12 cellular contexts compared by ENCODE assay signal in the genomic region with DNA sequence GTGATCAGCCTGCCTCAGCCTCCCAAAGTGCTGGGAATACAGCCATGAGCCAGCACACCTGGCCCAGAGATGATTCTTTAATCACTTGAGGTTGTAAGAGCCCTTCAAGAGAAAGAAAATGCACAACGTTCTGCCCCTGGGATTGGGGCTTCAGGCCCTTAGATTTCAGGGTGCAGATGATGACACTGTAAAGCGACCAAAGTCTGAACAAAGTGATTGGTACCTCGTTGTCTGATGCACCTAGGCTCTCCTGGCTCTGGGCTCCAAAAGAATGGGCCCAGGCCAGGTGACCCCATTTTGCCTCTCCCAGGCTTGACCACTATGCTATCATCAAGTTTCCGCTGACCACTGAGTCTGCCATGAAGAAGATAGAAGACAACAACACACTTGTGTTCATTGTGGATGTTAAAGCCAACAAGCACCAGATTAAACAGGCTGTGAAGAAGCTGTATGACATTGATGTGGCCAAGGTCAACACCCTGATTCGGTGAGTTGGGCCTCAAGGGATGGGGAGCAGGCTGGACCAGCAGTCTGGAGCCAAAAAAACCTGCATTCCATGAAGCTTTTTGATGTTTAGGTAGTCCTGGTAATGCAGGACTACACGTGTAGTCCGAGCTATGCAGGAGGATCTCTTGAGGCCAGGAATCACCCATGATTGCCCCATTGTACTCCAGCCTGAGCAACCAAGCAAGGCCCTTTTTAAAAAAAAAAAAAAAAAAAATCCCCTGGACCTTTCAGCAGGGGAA. TPM values are rescaled to one million over a fixed set of nuclear protein-coding genes. Genes with fewer than 3 reads are reported as not detected.
A peak's percentile ranks its signal among the peaks of the same experiment; 100 is the strongest.
DNase-seq lines count a peak whose midpoint lies in the region; ATAC-seq, FAIRE-seq and TF ChIP-seq lines count a peak whose summit lies in the region.
"Had no signal": no experiment of that assay in that cellular context is flagged by ENCODE, and none has a peak within 500 bp of the region (broad histone marks: within the 10 kb centered on the region; RNA-seq: fewer than 3 reads in every experiment).

No MANE protein-coding gene starts in this region.

- H2AFZ ChIP-seq in SK-N-SH (ENCODE audit: low read depth), result no peak overlapping the region

- H3F3A ChIP-seq in SK-N-SH (replicated peaks; ENCODE audit: insufficient read depth), result peaks cover 68% of the 10 kb centered on the region

- H3K4me1 ChIP-seq in SK-N-SH (ENCODE audit: control insufficient read depth in 1 of 2, insufficient read depth in 2 of 2, low read depth in 1 of 2, low read length in 1 of 2), result peaks cover 16 to 38% of the 10 kb centered on the region in 2 experiments

- 71% methylated on average over 7 of the region's 7 CpGs for WGBS in SK-N-SH (ENCODE audit: low lambda C conversion rate)

- peaks cover 78% of the 10 kb centered on the region for H3K4me1 Mint-ChIP-seq in central memory CD8-positive, alpha-beta T cell
- peaks cover 60% of the 10 kb centered on the region for H3K4me1 Mint-ChIP-seq in osteocyte (ENCODE audit: unreplicated experiment)

- H3K9me3 ChIP-seq in SK-N-SH (no peaks in the 10 kb centered on the region), MG63 (no peaks in the 10 kb centered on the region)
- H3K9me3 ChIP-seq: heart left ventricle, neutrophil had no signal

- TF ChIP-seq RAD21 in SK-N-SH (IDR thresholded peaks at IDR 0.05; ENCODE audit: low read length), result no peak

- H3K79me2 ChIP-seq in SK-N-SH (ENCODE audit: insufficient read depth), result peaks cover 36% of the 10 kb centered on the region

- H3K36me3 ChIP-seq in SK-N-SH (replicated peaks in 1 of 2; ENCODE audit: control insufficient read depth in 1 of 2, insufficient read depth in 2 of 2, low read length in 1 of 2), result peaks cover 38 to 41% of the 10 kb centered on the region in 2 experiments
- peaks cover 56% of the 10 kb centered on the region for H3K36me3 ChIP-seq in MG63

- CTCF ChIA-PET in SK-N-SH (lab: Yijun Ruan, JAX), result interaction anchor here (11.1 kb wide), 1 partner anchor 26 kb away, joined by 612 read pairs; the partner anchor contains the start of gene TRAF4

- no peaks in the 10 kb centered on the region for H3K27me3 Mint-ChIP-seq in central memory CD8-positive, alpha-beta T cell
- H3K27me3 Mint-ChIP-seq in osteocyte (ENCODE audit: unreplicated experiment), result no peaks in the 10 kb centered on the region

- peak overlapping the region; percentile 100 for H3K4me3 Mint-ChIP-seq in central memory CD8-positive, alpha-beta T cell
- no peak overlapping the region for H3K4me3 Mint-ChIP-seq in osteocyte (ENCODE audit: unreplicated experiment)

- H3K9me3 Mint-ChIP-seq in central memory CD8-positive, alpha-beta T cell, result no peaks in the 10 kb centered on the region
- H3K9me3 Mint-ChIP-seq in osteocyte (ENCODE audit: unreplicated experiment), result no peaks in the 10 kb centered on the region

- peak overlapping the region; percentile 98 for H3K27ac Mint-ChIP-seq in central memory CD8-positive, alpha-beta T cell (ENCODE audit: low read depth)
- H3K27ac Mint-ChIP-seq in osteocyte (ENCODE audit: unreplicated experiment), result peak overlapping the region; percentile 50

- no peak overlapping the region; the same call in 1 of the 2 replicates for H3K9ac ChIP-seq in SK-N-SH

- TF ChIP-seq CTCF in SK-N-SH (IDR thresholded peaks at IDR 0.05), result no peak
- no peak for TF ChIP-seq CTCF in osteocyte (IDR thresholded peaks at IDR 0.05)

- no peak for TF ChIP-seq POLR2A in GM12892 (IDR thresholded peaks at IDR 0.05; ENCODE audit: low read depth, low read length)

- H3K27me3 ChIP-seq in SK-N-SH (ENCODE audit: insufficient read depth) (no peaks in the 10 kb centered on the region), MG63 (no peaks in the 10 kb centered on the region)

- peak overlapping the region; percentile 12 to 86; a peak in 1 of 4 replicates for H3K27ac ChIP-seq in SK-N-SH (ENCODE audit: low read depth in 2 of 2, low read length in 1 of 2)
- H3K27ac ChIP-seq: neutrophil had no signal

- H4K20me1 ChIP-seq in SK-N-SH (ENCODE audit: insufficient read depth), result peaks cover 36% of the 10 kb centered on the region

- ATAC-seq in SK-N-SH treated with all-trans-retinoic acid at 6 μM for 48 hours, result no peak
- ATAC-seq in central memory CD8-positive, alpha-beta T cell (replicated peaks; ENCODE audit: extremely low read depth, poor library complexity, severe bottlenecking), result no peak
- ATAC-seq: heart left ventricle had no signal

- H3K4me3 ChIP-seq in SK-N-SH (ENCODE audit: low read depth in 2 of 2, low read length in 1 of 2), result 0 out of 4 replicates have a peak overlapping the region, but pooled peaks of 1 of the 2 experiments have one; percentile 98
- peak overlapping the region; percentile 82 for H3K4me3 ChIP-seq in MG63

- DNase-seq in SK-N-SH (no peak), MG63 (no peak), osteocyte (ENCODE audit: extremely low spot score, unreplicated experiment) (no peak), T1000 (lab: John Stamatoyannopoulos, UW) (no peak), GM12892 (ENCODE audit: insufficient read length) (no peak)
- DNase-seq in central memory CD8-positive, alpha-beta T cell (ENCODE audit: low spot score in 2 of 2), result no peak
- DNase-seq in stimulated activated naive CD4-positive, alpha-beta T cell (lab: John Stamatoyannopoulos, UW), result no peak
- DNase-seq: 8988T, NCI-H446 had no signal

- H3K9me2 ChIP-seq in SK-N-SH, result no peaks in the 10 kb centered on the region

- no peak for TF ChIP-seq EP300 in SK-N-SH (IDR thresholded peaks at IDR 0.05; ENCODE audit: borderline replicate concordance in 1 of 2, low read depth in 1 of 2, low read length in 1 of 2)

- peak overlapping the region; percentile 92 for H3K4me2 ChIP-seq in SK-N-SH

- no peak for FAIRE-seq in GM12892 (lab: Jason Lieb, UNC)

- POLR2A ChIA-PET in SK-N-SH (lab: Yijun Ruan, JAX), result interaction anchor here (3.6 to 3.8 kb wide), 2 partner anchors 12 to 23 kb away, joined by 45 to 46 read pairs; partner anchors contain the start of genes PROCA1 and TRAF4

- H3K36me3 Mint-ChIP-seq in central memory CD8-positive, alpha-beta T cell (ENCODE audit: insufficient read depth), result peaks cover 63% of the 10 kb centered on the region
- H3K36me3 Mint-ChIP-seq in osteocyte (ENCODE audit: unreplicated experiment), result peaks cover 21% of the 10 kb centered on the region

TF ChIP-seq in SK-N-SH, 30 proteins besides CTCF, POLR2A, EP300 and RAD21:
- TF ChIP-seq ELF1 (IDR thresholded peaks at IDR 0.05) (no peak), FOXM1 (IDR thresholded peaks at IDR 0.05; ENCODE audit: low read depth) (no peak)
TF ChIP-seq in SK-N-SH: peak in this region for 0.

TF ChIP-seq in SK-N-SH treated with all-trans-retinoic acid at 6 μM for 48 hours, 23 proteins besides CTCF, POLR2A, EP300 and RAD21 (continues in another document):
- TF ChIP-seq ZNF565 (CRISPR knock-in tag; conservative IDR thresholded peaks at IDR 0.05; ENCODE audit: low read depth), result no peak
- TF ChIP-seq CREB5 (CRISPR knock-in tag; IDR thresholded peaks at IDR 0.05; ENCODE audit: low read depth), result no peak
- TF ChIP-seq OSR1 (CRISPR knock-in tag; IDR thresholded peaks at IDR 0.05), result no peak
- no peak for TF ChIP-seq BACH2 (CRISPR knock-in tag; IDR thresholded peaks at IDR 0.05; ENCODE audit: borderline replicate concordance)
- TF ChIP-seq TCF4 (CRISPR knock-in tag; IDR thresholded peaks at IDR 0.05; ENCODE audit: borderline replicate concordance), result no peak

RNA-seq across cellular contexts. Expression of gene RPL23A, which starts 2.8 kb away (rescaled TPM):
- polyA plus RNA-seq in SK-N-SH (2012; rRNA removed), result 1,147 and 1,359 TPM in 2 replicates
- 1,566 and 2,493 TPM in 2 replicates for polyA plus RNA-seq in SK-N-SH (2012; cell fraction: cytosol; rRNA removed)
- polyA plus RNA-seq in SK-N-SH (2012; cell fraction: nucleus; rRNA removed), result 219 and 277 TPM in 2 replicates
- 768 and 1,491 TPM in 2 replicates for total RNA-seq in MG63 (2014; rRNA removed; shearing (Covaris generic); ENCODE audit: low replicate concordance)
- total RNA-seq in osteocyte, result 1,390 and 1,395 TPM in 2 replicates
- polyA plus RNA-seq in GM12892 (2012; ENCODE audit: missing spikeins), result 2,883 TPM

RNA-seq across cellular contexts. Expression of gene TLCD1, which starts 3.4 kb away (rescaled TPM):
- polyA plus RNA-seq in SK-N-SH (2012; rRNA removed), result 18.3 and 21.6 TPM in 2 replicates
- polyA plus RNA-seq in SK-N-SH (2012; cell fraction: cytosol; rRNA removed), result 15.0 and 18.4 TPM in 2 replicates
- 6.5 and 7.8 TPM in 2 replicates for polyA plus RNA-seq in SK-N-SH (2012; cell fraction: nucleus; rRNA removed)
- 6.7 and 26.1 TPM in 2 replicates for total RNA-seq in MG63 (2014; rRNA removed; shearing (Covaris generic); ENCODE audit: low replicate concordance)
- 3.8 and 5.8 TPM in 2 replicates for total RNA-seq in osteocyte
- 15.8 TPM for polyA plus RNA-seq in GM12892 (2012; ENCODE audit: missing spikeins)

RNA-seq across cellular contexts. Expression of gene RAB34, which starts 4.9 kb away (rescaled TPM):
- polyA plus RNA-seq in SK-N-SH (2012; rRNA removed), result 0.06 and 0.18 TPM in 2 replicates
- polyA plus RNA-seq in SK-N-SH (2012; cell fraction: cytosol; rRNA removed), result 0.03 and 0.22 TPM in 2 replicates
- 0.50 and 0.54 TPM in 2 replicates for polyA plus RNA-seq in SK-N-SH (2012; cell fraction: nucleus; rRNA removed)
- total RNA-seq in MG63 (2014; rRNA removed; shearing (Covaris generic); ENCODE audit: low replicate concordance), result 445 and 645 TPM in 2 replicates
- total RNA-seq in osteocyte, result 153 TPM in 2 replicates
- 18.7 TPM for polyA plus RNA-seq in GM12892 (2012; ENCODE audit: missing spikeins)

RNA-seq across cellular contexts. Expression of gene NEK8, which starts 6.0 kb away (rescaled TPM):
- polyA plus RNA-seq in SK-N-SH (2012; rRNA removed), result 6.0 and 11.0 TPM in 2 replicates
- polyA plus RNA-seq in SK-N-SH (2012; cell fraction: cytosol; rRNA removed), result 3.3 and 3.7 TPM in 2 replicates
- 26.3 and 30.9 TPM in 2 replicates for polyA plus RNA-seq in SK-N-SH (2012; cell fraction: nucleus; rRNA removed)
- 0.69 and 4.0 TPM in 2 replicates for total RNA-seq in MG63 (2014; rRNA removed; shearing (Covaris generic); ENCODE audit: low replicate concordance)
- total RNA-seq in osteocyte, result 8.5 and 9.9 TPM in 2 replicates
- 6.9 TPM for polyA plus RNA-seq in GM12892 (2012; ENCODE audit: missing spikeins)

RNA-seq across cellular contexts. Expression of gene PROCA1, which starts 10.9 kb away (rescaled TPM):
- 6.4 and 7.1 TPM in 2 replicates for polyA plus RNA-seq in SK-N-SH (2012; rRNA removed)
- polyA plus RNA-seq in SK-N-SH (2012; cell fraction: cytosol; rRNA removed), result 2.3 and 3.3 TPM in 2 replicates
- 41.6 and 58.1 TPM in 2 replicates for polyA plus RNA-seq in SK-N-SH (2012; cell fraction: nucleus; rRNA removed)
- 0.79 TPM in 1 of 2 replicates, not detected in the other for total RNA-seq in MG63 (2014; rRNA removed; shearing (Covaris generic); ENCODE audit: low replicate concordance)
- 2.1 and 3.0 TPM in 2 replicates for total RNA-seq in osteocyte
- 2.8 TPM for polyA plus RNA-seq in GM12892 (2012; ENCODE audit: missing spikeins)
